In the genomic region with DNA sequence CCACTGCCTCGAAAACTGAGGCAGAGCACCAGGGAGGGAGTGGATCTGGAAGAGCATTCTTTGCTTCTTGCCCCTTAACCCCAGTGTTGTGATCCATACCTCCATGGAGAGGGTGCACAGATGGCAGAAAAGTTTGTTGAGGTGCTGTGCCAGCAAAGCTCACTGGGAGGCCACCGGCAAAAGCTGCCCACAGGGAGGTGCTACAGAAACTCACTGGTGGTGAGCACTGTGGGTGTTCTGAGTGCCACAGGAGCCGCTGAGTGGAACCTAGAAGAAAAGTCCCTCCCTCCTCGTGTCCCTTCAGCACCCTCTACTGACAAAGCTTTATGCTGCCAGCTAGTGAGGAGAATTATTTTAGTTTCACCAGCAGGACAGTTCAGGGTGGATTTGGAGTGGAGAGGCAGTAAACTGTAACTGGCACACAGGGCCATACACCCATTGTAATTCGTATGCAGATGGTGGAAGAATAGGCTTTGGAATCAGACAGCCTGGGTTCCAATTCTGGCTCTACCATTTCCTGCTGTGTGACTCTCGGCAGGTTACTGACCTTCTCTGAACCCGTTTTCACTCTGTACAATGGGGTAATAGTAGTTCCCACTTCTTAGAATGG, we compare ENCODE assay signal across 1 cellular context.
A peak's percentile ranks its signal among the peaks of the same experiment; 100 is the strongest.
TF ChIP-seq lines count a peak whose summit lies in the region.

No MANE protein-coding gene starts in this region.

TF ChIP-seq in K562, 482 proteins besides CTCF, POLR2A, EP300 and RAD21 (continued from another document and continues in another):
- TF ChIP-seq, protein P1, sequence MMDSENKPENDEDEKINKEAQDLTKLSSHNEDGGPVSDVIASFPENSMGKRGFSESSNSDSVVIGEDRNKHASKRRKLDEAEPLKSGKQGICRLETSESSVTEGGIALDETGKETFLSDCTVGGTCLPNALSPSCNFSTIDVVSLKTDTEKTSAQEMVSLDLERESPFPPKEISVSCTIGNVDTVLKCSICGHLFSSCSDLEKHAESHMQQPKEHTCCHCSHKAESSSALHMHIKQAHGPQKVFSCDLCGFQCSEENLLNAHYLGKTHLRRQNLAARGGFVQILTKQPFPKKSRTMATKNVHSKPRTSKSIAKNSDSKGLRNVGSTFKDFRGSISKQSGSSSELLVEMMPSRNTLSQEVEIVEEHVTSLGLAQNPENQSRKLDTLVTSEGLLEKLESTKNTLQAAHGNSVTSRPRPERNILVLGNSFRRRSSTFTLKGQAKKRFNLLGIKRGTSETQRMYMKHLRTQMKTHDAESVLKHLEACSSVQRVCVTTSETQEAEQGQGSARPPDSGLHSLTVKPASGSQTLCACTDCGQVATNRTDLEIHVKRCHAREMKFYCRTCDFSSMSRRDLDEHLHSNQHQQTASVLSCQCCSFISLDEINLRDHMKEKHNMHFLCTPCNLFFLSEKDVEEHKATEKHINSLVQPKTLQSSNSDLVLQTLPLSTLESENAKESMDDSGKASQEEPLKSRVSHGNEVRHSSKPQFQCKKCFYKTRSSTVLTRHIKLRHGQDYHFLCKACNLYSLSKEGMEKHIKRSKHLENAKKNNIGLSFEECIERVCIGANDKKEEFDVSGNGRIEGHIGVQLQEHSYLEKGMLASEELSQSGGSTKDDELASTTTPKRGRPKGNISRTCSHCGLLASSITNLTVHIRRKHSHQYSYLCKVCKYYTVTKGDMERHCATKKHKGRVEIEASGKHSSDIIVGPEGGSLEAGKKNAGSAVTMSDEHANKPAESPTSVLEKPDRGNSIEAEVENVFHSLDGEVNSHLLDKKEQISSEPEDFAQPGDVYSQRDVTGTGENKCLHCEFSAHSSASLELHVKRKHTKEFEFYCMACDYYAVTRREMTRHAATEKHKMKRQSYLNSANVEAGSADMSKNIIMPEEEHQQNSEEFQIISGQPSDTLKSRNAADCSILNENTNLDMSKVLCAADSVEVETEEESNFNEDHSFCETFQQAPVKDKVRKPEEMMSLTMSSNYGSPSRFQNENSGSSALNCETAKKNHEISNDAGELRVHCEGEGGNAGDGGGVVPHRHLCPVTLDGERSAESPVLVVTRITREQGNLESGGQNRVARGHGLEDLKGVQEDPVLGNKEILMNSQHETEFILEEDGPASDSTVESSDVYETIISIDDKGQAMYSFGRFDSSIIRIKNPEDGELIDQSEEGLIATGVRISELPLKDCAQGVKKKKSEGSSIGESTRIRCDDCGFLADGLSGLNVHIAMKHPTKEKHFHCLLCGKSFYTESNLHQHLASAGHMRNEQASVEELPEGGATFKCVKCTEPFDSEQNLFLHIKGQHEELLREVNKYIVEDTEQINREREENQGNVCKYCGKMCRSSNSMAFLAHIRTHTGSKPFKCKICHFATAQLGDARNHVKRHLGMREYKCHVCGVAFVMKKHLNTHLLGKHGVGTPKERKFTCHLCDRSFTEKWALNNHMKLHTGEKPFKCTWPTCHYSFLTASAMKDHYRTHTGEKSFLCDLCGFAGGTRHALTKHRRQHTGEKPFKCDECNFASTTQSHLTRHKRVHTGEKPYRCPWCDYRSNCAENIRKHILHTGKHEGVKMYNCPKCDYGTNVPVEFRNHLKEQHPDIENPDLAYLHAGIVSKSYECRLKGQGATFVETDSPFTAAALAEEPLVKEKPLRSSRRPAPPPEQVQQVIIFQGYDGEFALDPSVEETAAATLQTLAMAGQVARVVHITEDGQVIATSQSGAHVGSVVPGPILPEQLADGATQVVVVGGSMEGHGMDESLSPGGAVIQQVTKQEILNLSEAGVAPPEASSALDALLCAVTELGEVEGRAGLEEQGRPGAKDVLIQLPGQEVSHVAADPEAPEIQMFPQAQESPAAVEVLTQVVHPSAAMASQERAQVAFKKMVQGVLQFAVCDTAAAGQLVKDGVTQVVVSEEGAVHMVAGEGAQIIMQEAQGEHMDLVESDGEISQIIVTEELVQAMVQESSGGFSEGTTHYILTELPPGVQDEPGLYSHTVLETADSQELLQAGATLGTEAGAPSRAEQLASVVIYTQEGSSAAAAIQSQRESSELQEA (IDR thresholded peaks at IDR 0.05; ENCODE audit: low read depth) = no peak
- TF ChIP-seq, protein P2, sequence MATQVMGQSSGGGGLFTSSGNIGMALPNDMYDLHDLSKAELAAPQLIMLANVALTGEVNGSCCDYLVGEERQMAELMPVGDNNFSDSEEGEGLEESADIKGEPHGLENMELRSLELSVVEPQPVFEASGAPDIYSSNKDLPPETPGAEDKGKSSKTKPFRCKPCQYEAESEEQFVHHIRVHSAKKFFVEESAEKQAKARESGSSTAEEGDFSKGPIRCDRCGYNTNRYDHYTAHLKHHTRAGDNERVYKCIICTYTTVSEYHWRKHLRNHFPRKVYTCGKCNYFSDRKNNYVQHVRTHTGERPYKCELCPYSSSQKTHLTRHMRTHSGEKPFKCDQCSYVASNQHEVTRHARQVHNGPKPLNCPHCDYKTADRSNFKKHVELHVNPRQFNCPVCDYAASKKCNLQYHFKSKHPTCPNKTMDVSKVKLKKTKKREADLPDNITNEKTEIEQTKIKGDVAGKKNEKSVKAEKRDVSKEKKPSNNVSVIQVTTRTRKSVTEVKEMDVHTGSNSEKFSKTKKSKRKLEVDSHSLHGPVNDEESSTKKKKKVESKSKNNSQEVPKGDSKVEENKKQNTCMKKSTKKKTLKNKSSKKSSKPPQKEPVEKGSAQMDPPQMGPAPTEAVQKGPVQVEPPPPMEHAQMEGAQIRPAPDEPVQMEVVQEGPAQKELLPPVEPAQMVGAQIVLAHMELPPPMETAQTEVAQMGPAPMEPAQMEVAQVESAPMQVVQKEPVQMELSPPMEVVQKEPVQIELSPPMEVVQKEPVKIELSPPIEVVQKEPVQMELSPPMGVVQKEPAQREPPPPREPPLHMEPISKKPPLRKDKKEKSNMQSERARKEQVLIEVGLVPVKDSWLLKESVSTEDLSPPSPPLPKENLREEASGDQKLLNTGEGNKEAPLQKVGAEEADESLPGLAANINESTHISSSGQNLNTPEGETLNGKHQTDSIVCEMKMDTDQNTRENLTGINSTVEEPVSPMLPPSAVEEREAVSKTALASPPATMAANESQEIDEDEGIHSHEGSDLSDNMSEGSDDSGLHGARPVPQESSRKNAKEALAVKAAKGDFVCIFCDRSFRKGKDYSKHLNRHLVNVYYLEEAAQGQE (CRISPR knock-in tag; IDR thresholded peaks at IDR 0.05; ENCODE audit: low read depth) = no peak
- TF ChIP-seq CBX3 (IDR thresholded peaks at IDR 0.05; ENCODE audit: borderline replicate concordance in 1 of 2, low read length in 2 of 2) (0 out of 3 replicates have a peak, but pooled peaks of 1 of the 2 experiments have one; percentile 15), ZFP36 (IDR thresholded peaks at IDR 0.05; ENCODE audit: low read depth, low read length, partially characterized antibody) (peak; percentile 85), TOE1 (IDR thresholded peaks at IDR 0.05; ENCODE audit: borderline replicate concordance) (no peak), TOE1 (CRISPR knock-in tag; IDR thresholded peaks at IDR 0.05; ENCODE audit: borderline replicate concordance, low read depth) (no peak), ZNF75A (CRISPR knock-in tag; IDR thresholded peaks at IDR 0.05) (no peak), ZSCAN32 (CRISPR knock-in tag; IDR thresholded peaks at IDR 0.05) (no peak), NUFIP1 (IDR thresholded peaks at IDR 0.05; ENCODE audit: partially characterized antibody) (no peak), PRPF4 (IDR thresholded peaks at IDR 0.05; ENCODE audit: insufficient read depth, low read depth, low read length, poor library complexity, severe bottlenecking) (no peak), ZNF384 (IDR thresholded peaks at IDR 0.05; ENCODE audit: low read depth, low read length) (peak; percentile 16; the same call in 1 of the 2 replicates), NFE2L1 (tag; IDR thresholded peaks at IDR 0.05; ENCODE audit: borderline replicate concordance, low read depth) (no peak), ESRRA (IDR thresholded peaks at IDR 0.05; ENCODE audit: borderline replicate concordance, low read depth) (peak; percentile 47; the same call in 1 of the 2 replicates), SMAD3 (CRISPR knock-in tag; conservative IDR thresholded peaks at IDR 0.05) (no peak), MTA3 (IDR thresholded peaks at IDR 0.05; ENCODE audit: borderline replicate concordance) (0 out of 2 replicates have a peak, but pooled peaks have one; percentile 20), SMARCA5 (IDR thresholded peaks at IDR 0.05) (peak; percentile 87), NFE2 (IDR thresholded peaks at IDR 0.05; ENCODE audit: low read depth) (no peak), CBX1 (IDR thresholded peaks at IDR 0.05; ENCODE audit: low read depth) (peak; percentile 54; the same call in 1 of the 2 replicates), ARID2 (IDR thresholded peaks at IDR 0.05) (0 out of 2 replicates have a peak, but pooled peaks have one; percentile 22), HNRNPUL1 (IDR thresholded peaks at IDR 0.05; ENCODE audit: low read length) (no peak), ZNF778 (CRISPR knock-in tag; IDR thresholded peaks at IDR 0.05) (no peak), LARP7 (IDR thresholded peaks at IDR 0.05) (no peak), RCOR1 (IDR thresholded peaks at IDR 0.05; ENCODE audit: borderline replicate concordance in 1 of 2, low read depth in 2 of 2, low read length in 2 of 2) (peak in 1 of 2 experiments; percentile 69; a peak in 1 of 4 replicates), RBFOX2 (IDR thresholded peaks at IDR 0.05; ENCODE audit: low read depth, low read length) (no peak), MAZ (CRISPR knock-in tag; conservative IDR thresholded peaks at IDR 0.05 in 1 of 2, IDR thresholded peaks at IDR 0.05 in 1 of 2) (peak in 1 of 2 experiments; percentile 24; a peak in 1 of 4 replicates), ZBTB1 (CRISPR knock-in tag; IDR thresholded peaks at IDR 0.05; ENCODE audit: borderline replicate concordance, low read depth) (no peak), MTF1 (CRISPR knock-in tag; IDR thresholded peaks at IDR 0.05; ENCODE audit: borderline replicate concordance) (no peak), SMAD4 (CRISPR knock-in tag; conservative IDR thresholded peaks at IDR 0.05) (0 out of 2 replicates have a peak, but pooled peaks have one; percentile 28), SP2 (IDR thresholded peaks at IDR 0.05; ENCODE audit: extremely low read depth, low read depth, low read length, poor library complexity, severe bottlenecking) (no peak), KDM1A (IDR thresholded peaks at IDR 0.05) (peak; percentile 61 to 87), BCOR (IDR thresholded peaks at IDR 0.05) (peak; percentile 98), RBM25 (IDR thresholded peaks at IDR 0.05; ENCODE audit: low read depth, low read length, severe bottlenecking) (peak; percentile 96)
- TF ChIP-seq, protein P3, sequence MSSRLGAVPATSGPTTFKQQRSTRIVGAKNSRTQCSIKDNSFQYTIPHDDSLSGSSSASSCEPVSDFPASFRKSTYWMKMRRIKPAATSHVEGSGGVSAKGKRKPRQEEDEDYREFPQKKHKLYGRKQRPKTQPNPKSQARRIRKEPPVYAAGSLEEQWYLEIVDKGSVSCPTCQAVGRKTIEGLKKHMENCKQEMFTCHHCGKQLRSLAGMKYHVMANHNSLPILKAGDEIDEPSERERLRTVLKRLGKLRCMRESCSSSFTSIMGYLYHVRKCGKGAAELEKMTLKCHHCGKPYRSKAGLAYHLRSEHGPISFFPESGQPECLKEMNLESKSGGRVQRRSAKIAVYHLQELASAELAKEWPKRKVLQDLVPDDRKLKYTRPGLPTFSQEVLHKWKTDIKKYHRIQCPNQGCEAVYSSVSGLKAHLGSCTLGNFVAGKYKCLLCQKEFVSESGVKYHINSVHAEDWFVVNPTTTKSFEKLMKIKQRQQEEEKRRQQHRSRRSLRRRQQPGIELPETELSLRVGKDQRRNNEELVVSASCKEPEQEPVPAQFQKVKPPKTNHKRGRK (tag; IDR thresholded peaks at IDR 0.05) = no peak
- TF ChIP-seq, protein P4, sequence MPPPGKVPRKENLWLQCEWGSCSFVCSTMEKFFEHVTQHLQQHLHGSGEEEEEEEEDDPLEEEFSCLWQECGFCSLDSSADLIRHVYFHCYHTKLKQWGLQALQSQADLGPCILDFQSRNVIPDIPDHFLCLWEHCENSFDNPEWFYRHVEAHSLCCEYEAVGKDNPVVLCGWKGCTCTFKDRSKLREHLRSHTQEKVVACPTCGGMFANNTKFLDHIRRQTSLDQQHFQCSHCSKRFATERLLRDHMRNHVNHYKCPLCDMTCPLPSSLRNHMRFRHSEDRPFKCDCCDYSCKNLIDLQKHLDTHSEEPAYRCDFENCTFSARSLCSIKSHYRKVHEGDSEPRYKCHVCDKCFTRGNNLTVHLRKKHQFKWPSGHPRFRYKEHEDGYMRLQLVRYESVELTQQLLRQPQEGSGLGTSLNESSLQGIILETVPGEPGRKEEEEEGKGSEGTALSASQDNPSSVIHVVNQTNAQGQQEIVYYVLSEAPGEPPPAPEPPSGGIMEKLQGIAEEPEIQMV (tag; conservative IDR thresholded peaks at IDR 0.05; ENCODE audit: low read depth) = no peak
- TF ChIP-seq, protein P5, sequence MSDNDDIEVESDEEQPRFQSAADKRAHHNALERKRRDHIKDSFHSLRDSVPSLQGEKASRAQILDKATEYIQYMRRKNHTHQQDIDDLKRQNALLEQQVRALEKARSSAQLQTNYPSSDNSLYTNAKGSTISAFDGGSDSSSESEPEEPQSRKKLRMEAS (CRISPR knock-in tag; IDR thresholded peaks at IDR 0.05) = no peak
- TF ChIP-seq, protein P6, sequence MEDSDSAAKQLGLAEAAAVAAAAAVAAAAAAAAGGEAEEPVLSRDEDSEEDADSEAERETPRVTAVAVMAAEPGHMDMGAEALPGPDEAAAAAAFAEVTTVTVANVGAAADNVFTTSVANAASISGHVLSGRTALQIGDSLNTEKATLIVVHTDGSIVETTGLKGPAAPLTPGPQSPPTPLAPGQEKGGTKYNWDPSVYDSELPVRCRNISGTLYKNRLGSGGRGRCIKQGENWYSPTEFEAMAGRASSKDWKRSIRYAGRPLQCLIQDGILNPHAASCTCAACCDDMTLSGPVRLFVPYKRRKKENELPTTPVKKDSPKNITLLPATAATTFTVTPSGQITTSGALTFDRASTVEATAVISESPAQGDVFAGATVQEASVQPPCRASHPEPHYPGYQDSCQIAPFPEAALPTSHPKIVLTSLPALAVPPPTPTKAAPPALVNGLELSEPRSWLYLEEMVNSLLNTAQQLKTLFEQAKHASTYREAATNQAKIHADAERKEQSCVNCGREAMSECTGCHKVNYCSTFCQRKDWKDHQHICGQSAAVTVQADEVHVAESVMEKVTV (CRISPR knock-in tag; IDR thresholded peaks at IDR 0.05) = peak; percentile 81
- TF ChIP-seq, protein P7, sequence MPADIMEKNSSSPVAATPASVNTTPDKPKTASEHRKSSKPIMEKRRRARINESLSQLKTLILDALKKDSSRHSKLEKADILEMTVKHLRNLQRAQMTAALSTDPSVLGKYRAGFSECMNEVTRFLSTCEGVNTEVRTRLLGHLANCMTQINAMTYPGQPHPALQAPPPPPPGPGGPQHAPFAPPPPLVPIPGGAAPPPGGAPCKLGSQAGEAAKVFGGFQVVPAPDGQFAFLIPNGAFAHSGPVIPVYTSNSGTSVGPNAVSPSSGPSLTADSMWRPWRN (IDR thresholded peaks at IDR 0.05; ENCODE audit: low read depth) = no peak
- TF ChIP-seq, protein P8, sequence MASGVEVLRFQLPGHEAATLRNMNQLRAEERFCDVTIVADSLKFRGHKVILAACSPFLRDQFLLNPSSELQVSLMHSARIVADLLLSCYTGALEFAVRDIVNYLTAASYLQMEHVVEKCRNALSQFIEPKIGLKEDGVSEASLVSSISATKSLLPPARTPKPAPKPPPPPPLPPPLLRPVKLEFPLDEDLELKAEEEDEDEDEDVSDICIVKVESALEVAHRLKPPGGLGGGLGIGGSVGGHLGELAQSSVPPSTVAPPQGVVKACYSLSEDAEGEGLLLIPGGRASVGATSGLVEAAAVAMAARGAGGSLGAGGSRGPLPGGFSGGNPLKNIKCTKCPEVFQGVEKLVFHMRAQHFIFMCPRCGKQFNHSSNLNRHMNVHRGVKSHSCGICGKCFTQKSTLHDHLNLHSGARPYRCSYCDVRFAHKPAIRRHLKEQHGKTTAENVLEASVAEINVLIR (CRISPR knock-in tag; IDR thresholded peaks at IDR 0.05) = no peak
